ENCODE assay signal across 18 cellular contexts in the genomic region with DNA sequence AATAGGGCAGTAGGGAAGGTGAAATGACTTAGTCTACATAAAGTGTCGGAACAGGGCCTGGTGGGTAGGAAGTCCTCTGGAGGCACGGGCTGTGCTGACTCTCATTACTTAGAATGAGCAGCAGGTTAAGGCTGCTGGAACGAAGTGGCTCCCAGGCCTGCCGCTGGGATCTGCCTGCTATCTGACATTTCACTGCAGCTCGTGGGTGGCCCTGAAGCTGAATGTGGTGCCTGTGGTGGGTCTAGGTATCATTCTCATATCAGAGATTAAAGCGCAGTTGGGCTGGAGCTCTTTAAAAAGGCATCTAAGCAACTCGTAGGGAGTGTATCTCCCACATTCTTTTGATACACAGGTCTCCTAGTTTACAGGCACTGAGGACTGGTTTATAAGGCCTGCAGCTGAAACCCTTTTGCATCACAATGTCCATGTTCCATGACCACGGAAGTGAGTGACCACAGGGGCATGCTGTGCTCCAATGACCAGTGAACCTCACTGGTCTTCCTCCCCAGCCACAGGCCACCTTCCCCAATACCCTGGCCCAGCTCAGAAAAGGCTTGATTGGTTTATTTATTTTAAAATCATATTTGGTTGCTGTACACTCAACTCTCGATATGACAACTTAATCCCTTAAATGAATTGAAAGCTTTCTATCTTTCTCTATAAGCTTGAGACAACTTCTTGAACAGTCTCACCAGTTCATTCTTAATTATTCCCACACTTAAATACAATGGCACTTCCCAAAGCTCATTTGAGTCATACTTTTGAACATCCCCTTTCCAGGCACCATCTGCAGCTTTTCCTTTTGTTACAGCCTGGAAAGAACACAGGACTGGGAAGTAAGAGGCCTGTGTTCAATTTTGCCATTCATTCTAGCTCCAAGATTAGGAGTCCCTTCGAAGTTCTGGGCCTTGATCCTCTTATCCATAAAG. TPM values are rescaled to one million over a fixed set of nuclear protein-coding genes. Genes with fewer than 3 reads are reported as not detected.
DNase-seq lines count a peak whose midpoint lies in the region; ATAC-seq and TF ChIP-seq lines count a peak whose summit lies in the region.
"Had no signal": no experiment of that assay in that cellular context is flagged by ENCODE, and none has a peak within 500 bp of the region (broad histone marks: within the 10 kb centered on the region; RNA-seq: fewer than 3 reads in every experiment).

No MANE protein-coding gene starts in this region.

- no peak overlapping the region for H4K91ac ChIP-seq in mesenchymal stem cell (ENCODE audit: low read length)

- intact Hi-C loops in left ventricle myocardium inferior (cut with micrococcal nuclease) (no loop called here), gastrocnemius medialis (cut with DNase I; ENCODE audit: low total_unique reads) (no loop called here)

- peak overlapping the region; percentile 23 for H3K4me3 ChIP-seq in left ventricle myocardium inferior
- peak overlapping the region in 1 of 2 donors; percentile 12 for H3K4me3 ChIP-seq in right atrium auricular region
- no peak overlapping the region for H3K4me3 ChIP-seq in mesenchymal stem cell (ENCODE audit: insufficient read depth in 1 of 2, low read depth in 1 of 2, low read length in 2 of 2)
- H3K4me3 ChIP-seq in gastrocnemius medialis, result no peak overlapping the region
- no peak overlapping the region for H3K4me3 ChIP-seq in BE2C (ENCODE audit: low read depth, low read length)
- H3K4me3 ChIP-seq: A549, HAP-1, upper lobe of right lung had no signal

- in situ Hi-C loops in gastrocnemius medialis (cut with MboI; ENCODE audit: low sequenced_read_pairs in 4 of 4), result loop anchor here in 1 of 4 donors (10.0 kb wide), 1 partner anchor 134 kb away; no protein-coding TSS in a partner anchor

- DNase-seq in left ventricle myocardium inferior (no peak), right atrium auricular region (ENCODE audit: low spot score) (no peak), mesenchymal stem cell (no peak), gastrocnemius medialis (no peak), DMS53 (lab: John Stamatoyannopoulos, UW) (no peak), BE2C (no peak), SW 1271 (lab: John Stamatoyannopoulos, UW) (no peak)
- DNase-seq in natural killer cell treated with Interleukin-12 subunit alpha and Interleukin-12 subunit beta and Interleukin-15 and Interleukin-18, amount 100 ng/mL, for 72 hours (ENCODE audit: low spot score), result no peak
- DNase-seq: activated CD4-positive, alpha-beta T cell treated with anti-CD3 and anti-CD28 coated beads, Interleukin-2, amount 10 ng/mL, durations not matched to agents 7 days and 5 days; activated gamma-delta T cell; NCI-H510A; RPMI8226 had no signal

- 87% methylated on average over 9 of the region's 10 CpGs for WGBS in mesenchymal stem cell

- peak overlapping the region in 1 of 2 experiments; percentile 30 for H3K14ac ChIP-seq in mesenchymal stem cell (ENCODE audit: low read length in 2 of 2)

- H3K36me3 Mint-ChIP-seq in natural killer cell treated with Interleukin-12 subunit alpha and Interleukin-12 subunit beta and Interleukin-15 and Interleukin-18, amount 100 ng/mL, for 72 hours, result no peaks in the 10 kb centered on the region
- H3K36me3 Mint-ChIP-seq: stimulated activated memory B cell treated with anti-CD40 and anti-IgM and Interleukin-4, amounts not matched to agents 10 μg/mL and 1 μg/mL and 100 μg/mL, for 72 hours had no signal

- H3K27ac ChIP-seq in left ventricle myocardium inferior (replicated peaks) (peak overlapping the region; percentile 57), right atrium auricular region (peak overlapping the region in 1 of 2 donors; percentile 32), mesenchymal stem cell (ENCODE audit: low read length, poor library complexity, severe bottlenecking) (no peak overlapping the region), gastrocnemius medialis (peak overlapping the region in 3 of 4 donors; percentile 38 to 57 (median 45))
- H3K27ac ChIP-seq: A549, upper lobe of right lung had no signal

- no peak overlapping the region for H4K8ac ChIP-seq in mesenchymal stem cell (ENCODE audit: low read length)

- peaks cover 14% of the 10 kb centered on the region for H3K79me1 ChIP-seq in mesenchymal stem cell (replicated peaks; ENCODE audit: low read length, poor library complexity, severe bottlenecking)

- no peak overlapping the region for H2BK12ac ChIP-seq in mesenchymal stem cell (ENCODE audit: low read length in 2 of 2)

- H3K36me3 ChIP-seq in left ventricle myocardium inferior, result peaks cover 14% of the 10 kb centered on the region
- H3K36me3 ChIP-seq in right atrium auricular region, result no peaks in the 10 kb centered on the region
- no peaks in the 10 kb centered on the region for H3K36me3 ChIP-seq in mesenchymal stem cell (ENCODE audit: control insufficient read depth in 1 of 2, insufficient read depth in 2 of 2, low read depth in 1 of 2, low read length in 2 of 2)
- H3K36me3 ChIP-seq in gastrocnemius medialis, result no peaks in the 10 kb centered on the region
- peaks cover 13% of the 10 kb centered on the region for H3K36me3 ChIP-seq in BE2C
- H3K36me3 ChIP-seq: HAP-1, upper lobe of right lung had no signal

- peaks cover 74% of the 10 kb centered on the region for H3K4me1 ChIP-seq in left ventricle myocardium inferior
- peaks cover 0 to 40% of the 10 kb centered on the region in 2 donors for H3K4me1 ChIP-seq in right atrium auricular region
- H3K4me1 ChIP-seq in mesenchymal stem cell (ENCODE audit: control insufficient read depth, insufficient read depth, low read depth, low read length), result peaks cover 9% of the 10 kb centered on the region
- peaks cover 51 to 52% of the 10 kb centered on the region in 2 donors for H3K4me1 ChIP-seq in gastrocnemius medialis
- peaks cover 7% of the 10 kb centered on the region for H3K4me1 ChIP-seq in BE2C
- H3K4me1 ChIP-seq: HAP-1 had no signal

- H3K27me3 ChIP-seq in left ventricle myocardium inferior (ENCODE audit: low read depth) (no peaks in the 10 kb centered on the region), right atrium auricular region (no peaks in the 10 kb centered on the region), mesenchymal stem cell (ENCODE audit: control insufficient read depth in 1 of 2, insufficient read depth in 1 of 2, low read length in 2 of 2) (no peaks in the 10 kb centered on the region), gastrocnemius medialis (no peaks in the 10 kb centered on the region), BE2C (no peaks in the 10 kb centered on the region)
- H3K27me3 ChIP-seq: upper lobe of right lung had no signal

- no peak overlapping the region for H3K18ac ChIP-seq in mesenchymal stem cell (ENCODE audit: low read depth in 1 of 2, low read length in 2 of 2)

- no peak overlapping the region for H2BK15ac ChIP-seq in mesenchymal stem cell (ENCODE audit: low read depth, poor library complexity, severe bottlenecking)

- TF ChIP-seq CTCF in left ventricle myocardium inferior (IDR thresholded peaks at IDR 0.05; ENCODE audit: borderline replicate concordance), result no peak
- TF ChIP-seq CTCF in right atrium auricular region (IDR thresholded peaks at IDR 0.05), result no peak
- no peak for TF ChIP-seq CTCF in gastrocnemius medialis (IDR thresholded peaks at IDR 0.05 in 4 of 5, conservative IDR thresholded peaks at IDR 0.05 in 1 of 5)
- no peak for TF ChIP-seq CTCF in BE2C (IDR thresholded peaks at IDR 0.05; ENCODE audit: low read depth, low read length)

- H2AK5ac ChIP-seq in mesenchymal stem cell (ENCODE audit: low read length, severe bottlenecking), result peak overlapping the region; percentile 77

- no peak for TF ChIP-seq POLR2A in gastrocnemius medialis (IDR thresholded peaks at IDR 0.05)

- H3K9me3 ChIP-seq in left ventricle myocardium inferior (replicated peaks), result no peaks in the 10 kb centered on the region
- H3K9me3 ChIP-seq in right atrium auricular region, result no peaks in the 10 kb centered on the region
- no peaks in the 10 kb centered on the region for H3K9me3 ChIP-seq in mesenchymal stem cell (ENCODE audit: control insufficient read depth, low read length)
- no peaks in the 10 kb centered on the region for H3K9me3 ChIP-seq in gastrocnemius medialis
- no peaks in the 10 kb centered on the region for H3K9me3 ChIP-seq in BE2C
- H3K9me3 ChIP-seq: A549, HAP-1, upper lobe of right lung had no signal

- no peaks in the 10 kb centered on the region for H3K4me1 Mint-ChIP-seq in natural killer cell treated with Interleukin-12 subunit alpha and Interleukin-12 subunit beta and Interleukin-15 and Interleukin-18, amount 100 ng/mL, for 72 hours (ENCODE audit: low read depth in 2 of 2)
- H3K4me1 Mint-ChIP-seq: activated CD4-positive, alpha-beta T cell treated with anti-CD3 and anti-CD28 coated beads, Interleukin-2, amount 10 ng/mL, durations not matched to agents 7 days and 5 days; stimulated activated memory B cell treated with anti-CD40 and anti-IgM and Interleukin-4, amounts not matched to agents 10 μg/mL and 1 μg/mL and 100 μg/mL, for 72 hours had no signal

- H2BK120ac ChIP-seq in mesenchymal stem cell (ENCODE audit: low read depth, low read length), result no peak overlapping the region

- no peak overlapping the region for H3K27ac Mint-ChIP-seq in natural killer cell treated with Interleukin-12 subunit alpha and Interleukin-12 subunit beta and Interleukin-15 and Interleukin-18, amount 100 ng/mL, for 72 hours
- H3K27ac Mint-ChIP-seq: activated CD4-positive, alpha-beta T cell treated with anti-CD3 and anti-CD28 coated beads, Interleukin-2, amount 10 ng/mL, durations not matched to agents 7 days and 5 days; stimulated activated memory B cell treated with anti-CD40 and anti-IgM and Interleukin-4, amounts not matched to agents 10 μg/mL and 1 μg/mL and 100 μg/mL, for 72 hours had no signal

- H3K4me2 ChIP-seq in mesenchymal stem cell (ENCODE audit: low read length, poor library complexity, severe bottlenecking), result no peak overlapping the region
- H3K4me2 ChIP-seq: A549 had no signal

- H3K4ac ChIP-seq in mesenchymal stem cell (ENCODE audit: low read depth in 1 of 2, low read length in 2 of 2), result no peak overlapping the region

- ATAC-seq in gastrocnemius medialis, result peak in 1 of 2 donors; percentile 10
- ATAC-seq in natural killer cell treated with Interleukin-12 subunit alpha and Interleukin-12 subunit beta and Interleukin-15 and Interleukin-18, amount 100 ng/mL, for 72 hours, result no peak
- ATAC-seq: stimulated activated memory B cell treated with anti-CD40 and anti-IgM and Interleukin-4, amounts not matched to agents 10 μg/mL and 1 μg/mL and 100 μg/mL, for 72 hours had no signal

- no peak overlapping the region for H3K4me3 Mint-ChIP-seq in natural killer cell treated with Interleukin-12 subunit alpha and Interleukin-12 subunit beta and Interleukin-15 and Interleukin-18, amount 100 ng/mL, for 72 hours
- H3K4me3 Mint-ChIP-seq: activated CD4-positive, alpha-beta T cell treated with anti-CD3 and anti-CD28 coated beads, Interleukin-2, amount 10 ng/mL, durations not matched to agents 7 days and 5 days; stimulated activated memory B cell treated with anti-CD40 and anti-IgM and Interleukin-4, amounts not matched to agents 10 μg/mL and 1 μg/mL and 100 μg/mL, for 72 hours had no signal

- H3K27me3 Mint-ChIP-seq in natural killer cell treated with Interleukin-12 subunit alpha and Interleukin-12 subunit beta and Interleukin-15 and Interleukin-18, amount 100 ng/mL, for 72 hours, result no peaks in the 10 kb centered on the region
- H3K27me3 Mint-ChIP-seq: activated CD4-positive, alpha-beta T cell treated with anti-CD3 and anti-CD28 coated beads, Interleukin-2, amount 10 ng/mL, durations not matched to agents 7 days and 5 days; stimulated activated memory B cell treated with anti-CD40 and anti-IgM and Interleukin-4, amounts not matched to agents 10 μg/mL and 1 μg/mL and 100 μg/mL, for 72 hours had no signal

- no peak overlapping the region for H2BK5ac ChIP-seq in mesenchymal stem cell (ENCODE audit: low read depth, low read length, poor library complexity, severe bottlenecking)

- H3K23ac ChIP-seq in mesenchymal stem cell (ENCODE audit: low read length in 2 of 2), result no peak overlapping the region

- H3K9ac ChIP-seq in mesenchymal stem cell (ENCODE audit: low read length), result no peak overlapping the region

- H3K9me3 Mint-ChIP-seq in natural killer cell treated with Interleukin-12 subunit alpha and Interleukin-12 subunit beta and Interleukin-15 and Interleukin-18, amount 100 ng/mL, for 72 hours, result peaks cover 7% of the 10 kb centered on the region
- H3K9me3 Mint-ChIP-seq: activated CD4-positive, alpha-beta T cell treated with anti-CD3 and anti-CD28 coated beads, Interleukin-2, amount 10 ng/mL, durations not matched to agents 7 days and 5 days; stimulated activated memory B cell treated with anti-CD40 and anti-IgM and Interleukin-4, amounts not matched to agents 10 μg/mL and 1 μg/mL and 100 μg/mL, for 72 hours had no signal

- no peak overlapping the region for H2AFZ ChIP-seq in mesenchymal stem cell (ENCODE audit: low read depth, low read length)

RNA-seq across cellular contexts. Expression of gene ADAMTS9, which starts 19.0 kb away (rescaled TPM):
- total RNA-seq in left ventricle myocardium inferior (14.7 TPM), right atrium auricular region (10 to 100 TPM; 20.2 to 21.0 TPM), gastrocnemius medialis (10 to 100 TPM in 3 of 4 donors, 1 to 10 TPM in 1; 4.8 to 49.8 (median 13.4) TPM)
- polyA plus RNA-seq in mesenchymal stem cell (2013, experiment 1 of 2), result 13.6 TPM
- 12.3 TPM for polyA plus RNA-seq in mesenchymal stem cell (2013, experiment 2 of 2)
- 6.7 TPM for polyA plus RNA-seq in BE2C (2012; ENCODE audit: insufficient read depth, insufficient read length, low read depth)
- not detected for total RNA-seq in natural killer cell treated with Interleukin-12 subunit alpha and Interleukin-12 subunit beta and Interleukin-15 and Interleukin-18, amount 100 ng/mL, for 72 hours
- total RNA-seq: activated CD4-positive, alpha-beta T cell treated with anti-CD3 and anti-CD28 coated beads, Interleukin-2, amount 10 ng/mL, durations not matched to agents 7 days and 5 days; G401; mononuclear cell had no signal

Comparison
In these comparisons a context has a peak if more than half of its experiments do, and no peak if none do; other contexts are left out.
1. RNA of gene ADAMTS9, which starts 19.0 kb away (total RNA-seq): 20.2 to 21.0 TPM in right atrium auricular region, 14.7 TPM in left ventricle myocardium inferior (single experiment) and 4.8 to 49.8 TPM in gastrocnemius medialis; not detected in natural killer cell treated with Interleukin-12 subunit alpha and Interleukin-12 subunit beta and Interleukin-15 and Interleukin-18, amount 100 ng/mL, for 72 hours; every median in the first group is over 4 times any median in the second.